In the genomic region with DNA sequence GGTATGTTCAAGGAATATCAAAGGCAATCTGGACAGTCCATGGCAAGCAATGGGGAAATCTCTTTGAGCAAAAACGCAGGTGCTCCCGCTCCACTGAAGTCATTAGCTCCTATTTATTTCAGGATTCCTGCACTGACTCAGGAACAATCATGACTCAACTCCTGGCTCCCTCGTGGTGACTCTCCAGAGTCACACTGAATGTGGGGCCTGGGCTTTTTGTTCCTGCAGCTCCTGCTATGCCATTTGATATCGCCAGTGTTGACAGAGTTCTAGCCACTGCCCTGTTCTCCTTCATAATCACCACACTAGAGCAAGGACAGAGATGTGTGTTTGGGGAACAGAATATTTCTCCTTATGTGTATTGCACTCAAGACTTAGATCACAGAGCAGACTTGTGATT, we compare ENCODE assay signal across 1 cellular context.
TF ChIP-seq lines count a peak whose summit lies in the region.

No MANE protein-coding gene starts in this region.

TF ChIP-seq in GM23338, 12 proteins besides CTCF, POLR2A, EP300 and RAD21:
- TF ChIP-seq REST (IDR thresholded peaks at IDR 0.05; ENCODE audit: unreplicated experiment) (no peak), ZNF114 (CRISPR knock-in tag; IDR thresholded peaks at IDR 0.05) (no peak), CREB1 (CRISPR knock-in tag; IDR thresholded peaks at IDR 0.05; ENCODE audit: low read depth) (no peak)
- TF ChIP-seq, protein P1, sequence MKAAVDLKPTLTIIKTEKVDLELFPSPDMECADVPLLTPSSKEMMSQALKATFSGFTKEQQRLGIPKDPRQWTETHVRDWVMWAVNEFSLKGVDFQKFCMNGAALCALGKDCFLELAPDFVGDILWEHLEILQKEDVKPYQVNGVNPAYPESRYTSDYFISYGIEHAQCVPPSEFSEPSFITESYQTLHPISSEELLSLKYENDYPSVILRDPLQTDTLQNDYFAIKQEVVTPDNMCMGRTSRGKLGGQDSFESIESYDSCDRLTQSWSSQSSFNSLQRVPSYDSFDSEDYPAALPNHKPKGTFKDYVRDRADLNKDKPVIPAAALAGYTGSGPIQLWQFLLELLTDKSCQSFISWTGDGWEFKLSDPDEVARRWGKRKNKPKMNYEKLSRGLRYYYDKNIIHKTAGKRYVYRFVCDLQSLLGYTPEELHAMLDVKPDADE (IDR thresholded peaks at IDR 0.05), result no peak
TF ChIP-seq in GM23338: peak in this region for 0.
